8 cellular contexts compared by ENCODE assay signal in genomic region chrX:152817082-152817744, GRCh38. TPM values are rescaled to one million over a fixed set of nuclear protein-coding genes. Genes with fewer than 3 reads are reported as not detected.
DNase-seq lines count a peak whose midpoint lies in the region; ATAC-seq and TF ChIP-seq lines count a peak whose summit lies in the region.

No MANE protein-coding gene starts in this region.

- TF ChIP-seq CTCF in OCI-LY1 (IDR thresholded peaks at IDR 0.05; ENCODE audit: low read length) (peak; percentile 47), epithelial cell of esophagus (IDR thresholded peaks at IDR 0.05; ENCODE audit: insufficient read depth, low read depth, low read length, missing control alignments) (peak; percentile 55), vagina (IDR thresholded peaks at IDR 0.05) (no peak)

- no peaks in the 10 kb centered on the region for H3K9me3 ChIP-seq in OCI-LY1 (ENCODE audit: low read length)
- no peaks in the 10 kb centered on the region for H3K9me3 ChIP-seq in vagina

- no peaks in the 10 kb centered on the region for H4K20me1 ChIP-seq in OCI-LY1 (ENCODE audit: insufficient read depth, low read length)

- H3K79me2 ChIP-seq in OCI-LY1 (ENCODE audit: insufficient read depth, low read length), result no peaks in the 10 kb centered on the region

- intact Hi-C loops in vagina (cut with DNase I), result no loop called here

- no peak overlapping the region for H2AFZ ChIP-seq in OCI-LY1 (ENCODE audit: low read length)

- H3K4me1 ChIP-seq in OCI-LY1 (ENCODE audit: insufficient read depth, low read length, severe bottlenecking) (no peaks in the 10 kb centered on the region), vagina (no peaks in the 10 kb centered on the region)

- DNase-seq in stimulated activated CD4-positive, alpha-beta T cell treated with anti-CD3 and anti-CD28 coated beads, Interleukin-15, amount 100 ng/mL, for 24 hours, result peak; percentile 11
- DNase-seq in stimulated activated CD4-positive, alpha-beta T cell treated with anti-CD3 and anti-CD28 coated beads, Interleukin-2, amount 100 ng/mL, for 48 hours, result no peak
- DNase-seq in epithelial cell of esophagus (ENCODE audit: low read depth) (peak; percentile 47), retina (peak; percentile 29), NOMO-1 (lab: John Stamatoyannopoulos, UW; ENCODE audit: unreplicated experiment in 2 of 2) (no peak), vagina (ENCODE audit: extremely low spot score in 2 of 2) (no peak)
- no peak for DNase-seq in stimulated activated naive B cell treated with anti-CD40 and anti-IgM and Interleukin-4, amounts not matched to agents 10 μg/mL and 1 μg/mL and 100 μg/mL, for 72 hours

- TF ChIP-seq POLR2A in vagina (IDR thresholded peaks at IDR 0.05), result no peak

- no peak overlapping the region for H3K27ac Mint-ChIP-seq in stimulated activated naive B cell treated with anti-CD40 and anti-IgM and Interleukin-4, amounts not matched to agents 10 μg/mL and 1 μg/mL and 100 μg/mL, for 72 hours

- ATAC-seq in stimulated activated naive B cell treated with anti-CD40 and anti-IgM and Interleukin-4, amounts not matched to agents 10 μg/mL and 1 μg/mL and 100 μg/mL, for 72 hours (replicated peaks), result no peak

- no peaks in the 10 kb centered on the region for H3K9me3 Mint-ChIP-seq in stimulated activated naive B cell treated with anti-CD40 and anti-IgM and Interleukin-4, amounts not matched to agents 10 μg/mL and 1 μg/mL and 100 μg/mL, for 72 hours

- no peaks in the 10 kb centered on the region for H3F3A ChIP-seq in OCI-LY1 (ENCODE audit: insufficient read depth, low read length)

- no peaks in the 10 kb centered on the region for H3K36me3 Mint-ChIP-seq in stimulated activated naive B cell treated with anti-CD40 and anti-IgM and Interleukin-4, amounts not matched to agents 10 μg/mL and 1 μg/mL and 100 μg/mL, for 72 hours

- H3K36me3 ChIP-seq in OCI-LY1 (ENCODE audit: insufficient read depth, low read length), result no peaks in the 10 kb centered on the region
- no peaks in the 10 kb centered on the region for H3K36me3 ChIP-seq in vagina

- no peaks in the 10 kb centered on the region for H3K9me2 ChIP-seq in OCI-LY1 (ENCODE audit: low read depth, low read length)

- H3K4me3 Mint-ChIP-seq in stimulated activated naive B cell treated with anti-CD40 and anti-IgM and Interleukin-4, amounts not matched to agents 10 μg/mL and 1 μg/mL and 100 μg/mL, for 72 hours, result no peak overlapping the region

- no peaks in the 10 kb centered on the region for H3K4me1 Mint-ChIP-seq in stimulated activated naive B cell treated with anti-CD40 and anti-IgM and Interleukin-4, amounts not matched to agents 10 μg/mL and 1 μg/mL and 100 μg/mL, for 72 hours

- H3K4me3 ChIP-seq in OCI-LY1 (ENCODE audit: low read depth, low read length, poor library complexity, severe bottlenecking) (no peak overlapping the region), epithelial cell of esophagus (ENCODE audit: low read length) (no peak overlapping the region), vagina (no peak overlapping the region)

- H3K27me3 ChIP-seq in OCI-LY1 (ENCODE audit: insufficient read depth, low read length), result no peaks in the 10 kb centered on the region
- no peaks in the 10 kb centered on the region for H3K27me3 ChIP-seq in vagina

- H3K27me3 Mint-ChIP-seq in stimulated activated naive B cell treated with anti-CD40 and anti-IgM and Interleukin-4, amounts not matched to agents 10 μg/mL and 1 μg/mL and 100 μg/mL, for 72 hours, result peaks cover 11 to 13% of the 10 kb centered on the region in 2 donors

- H3K27ac ChIP-seq in OCI-LY1 (ENCODE audit: low read depth, low read length, poor library complexity, severe bottlenecking) (no peak overlapping the region), vagina (no peak overlapping the region)

- no peak overlapping the region for H3K4me2 ChIP-seq in OCI-LY1 (ENCODE audit: low read length)

- H3K9ac ChIP-seq in OCI-LY1 (ENCODE audit: low read length), result no peak overlapping the region

RNA-seq across cellular contexts. Expression of gene CETN2, which starts 13.3 kb away (rescaled TPM):
- 24.6 TPM for total RNA-seq in vagina

RNA-seq across cellular contexts. Expression of gene NSDHL, which starts 13.7 kb away (rescaled TPM):
- total RNA-seq in vagina, result 15.2 TPM

RNA-seq across cellular contexts. Expression of gene MAGEA6, which starts 47.7 kb away (rescaled TPM):
- not detected for total RNA-seq in vagina

RNA-seq across cellular contexts. Expression of gene CSAG3, which starts 58.2 kb away (rescaled TPM):
- not detected for total RNA-seq in vagina

Comparison
In these comparisons a context has a peak if more than half of its experiments do, and no peak if none do; other contexts are left out.
1. DNase-seq: peak in stimulated activated CD4-positive, alpha-beta T cell treated with anti-CD3 and anti-CD28 coated beads, Interleukin-15, amount 100 ng/mL, for 24 hours (single experiment), epithelial cell of esophagus (single experiment) and retina (single experiment); none in stimulated activated CD4-positive, alpha-beta T cell treated with anti-CD3 and anti-CD28 coated beads, Interleukin-2, amount 100 ng/mL, for 48 hours (0 of 2), stimulated activated naive B cell treated with anti-CD40 and anti-IgM and Interleukin-4, amounts not matched to agents 10 μg/mL and 1 μg/mL and 100 μg/mL, for 72 hours (single experiment), NOMO-1 (0 of 2) and vagina (0 of 2).
2. CTCF ChIP-seq: peak in OCI-LY1 (single experiment) and epithelial cell of esophagus (single experiment); none in vagina (0 of 3).